24 cellular contexts compared by ENCODE assay signal in the genomic region with DNA sequence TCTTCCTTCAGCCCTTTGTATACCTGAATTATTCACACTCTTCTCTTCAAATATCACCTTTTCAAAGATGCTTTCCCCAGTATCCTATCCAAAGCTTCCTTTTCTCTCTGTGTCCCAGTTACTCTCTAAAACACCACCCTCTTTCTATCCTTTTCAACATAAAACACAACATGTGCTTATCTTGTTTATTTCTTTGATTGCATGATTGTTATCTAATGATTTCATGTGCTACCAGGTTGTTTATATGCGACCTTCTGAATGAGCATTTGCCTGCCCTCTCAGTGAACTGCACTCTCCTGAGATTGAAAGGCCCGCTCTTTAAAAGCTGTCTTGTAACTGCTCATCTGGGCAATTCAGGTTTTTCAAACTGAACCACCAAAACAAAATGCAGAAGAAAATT.
"Had no signal": no experiment of that assay in that cellular context is flagged by ENCODE, and none has a peak within 500 bp of the region (broad histone marks: within the 10 kb centered on the region; RNA-seq: fewer than 3 reads in every experiment).

No MANE protein-coding gene starts in this region.

- H3K9me3 ChIP-seq: right atrium auricular region, thoracic aorta, transverse colon, upper lobe of right lung, uterus had no signal

- H3K79me2 ChIP-seq: parathyroid adenoma had no signal

- H3K27me3 ChIP-seq: neural progenitor cell, right atrium auricular region, sigmoid colon, spleen, transverse colon, upper lobe of right lung, uterus had no signal

- H3K27ac Mint-ChIP-seq: memory B cell; natural killer cell treated with Interleukin-12 subunit alpha and Interleukin-12 subunit beta and Interleukin-15 and Interleukin-18, amount 100 ng/mL, for 72 hours; neural progenitor cell; progenitor cell of endocrine pancreas; stimulated activated naive B cell treated with anti-CD40 and anti-IgM and Interleukin-4, amounts not matched to agents 10 μg/mL and 1 μg/mL and 100 μg/mL, for 72 hours; stimulated activated naive CD8-positive, alpha-beta T cell treated with anti-CD3 and anti-CD28 coated beads, Interleukin-15, Interleukin-2, amounts not matched to agents 100 ng/mL and 50 ng/mL, for 24 hours had no signal

- ATAC-seq: left lobe of liver; natural killer cell treated with Interleukin-12 subunit alpha and Interleukin-12 subunit beta and Interleukin-15 and Interleukin-18, amount 100 ng/mL, for 72 hours; stimulated activated naive B cell treated with anti-CD40 and anti-IgM and Interleukin-4, amounts not matched to agents 10 μg/mL and 1 μg/mL and 100 μg/mL, for 72 hours had no signal

- H3K9me3 Mint-ChIP-seq: memory B cell; natural killer cell treated with Interleukin-12 subunit alpha and Interleukin-12 subunit beta and Interleukin-15 and Interleukin-18, amount 100 ng/mL, for 72 hours; neural progenitor cell; stimulated activated naive B cell treated with anti-CD40 and anti-IgM and Interleukin-4, amounts not matched to agents 10 μg/mL and 1 μg/mL and 100 μg/mL, for 72 hours; stimulated activated naive CD8-positive, alpha-beta T cell treated with anti-CD3 and anti-CD28 coated beads, Interleukin-15, Interleukin-2, amounts not matched to agents 100 ng/mL and 50 ng/mL, for 24 hours had no signal

- H3K4me1 ChIP-seq: parathyroid adenoma, uterus had no signal

- H3K36me3 ChIP-seq: neural progenitor cell, right atrium auricular region, sigmoid colon, spleen, thoracic aorta, transverse colon, upper lobe of right lung, uterus had no signal

- H3K4me3 ChIP-seq: dorsolateral prefrontal cortex, lung, mucosa of descending colon, neural progenitor cell, right atrium auricular region, sigmoid colon, skin epidermis, spleen, thoracic aorta, transverse colon, upper lobe of right lung, uterus had no signal

- H3K27me3 Mint-ChIP-seq: progenitor cell of endocrine pancreas; stimulated activated naive CD8-positive, alpha-beta T cell treated with anti-CD3 and anti-CD28 coated beads, Interleukin-15, Interleukin-2, amounts not matched to agents 100 ng/mL and 50 ng/mL, for 24 hours had no signal

- H2AFZ ChIP-seq: neural progenitor cell, parathyroid adenoma had no signal

- DNase-seq: dorsolateral prefrontal cortex; effector CD4-positive, alpha-beta T cell; head of caudate nucleus; kidney; mucosa of descending colon; naive B cell; sigmoid colon; spleen; stimulated activated CD4-positive, alpha-beta T cell treated with anti-CD3 and anti-CD28 coated beads, Interleukin-2, amount 100 ng/mL, for 48 hours; stimulated activated naive B cell treated with anti-CD40 and anti-IgM and Interleukin-4, amounts not matched to agents 10 μg/mL and 1 μg/mL and 100 μg/mL, for 72 hours; transverse colon; upper lobe of right lung; uterus had no signal

- H3K4me3 Mint-ChIP-seq: memory B cell; naive B cell; natural killer cell treated with Interleukin-12 subunit alpha and Interleukin-12 subunit beta and Interleukin-15 and Interleukin-18, amount 100 ng/mL, for 72 hours; neural progenitor cell; stimulated activated naive B cell treated with anti-CD40 and anti-IgM and Interleukin-4, amounts not matched to agents 10 μg/mL and 1 μg/mL and 100 μg/mL, for 72 hours; stimulated activated naive CD8-positive, alpha-beta T cell treated with anti-CD3 and anti-CD28 coated beads, Interleukin-15, Interleukin-2, amounts not matched to agents 100 ng/mL and 50 ng/mL, for 24 hours had no signal

- H3K4me2 ChIP-seq: neural progenitor cell had no signal

- H3K36me3 Mint-ChIP-seq: memory B cell; naive B cell; natural killer cell treated with Interleukin-12 subunit alpha and Interleukin-12 subunit beta and Interleukin-15 and Interleukin-18, amount 100 ng/mL, for 72 hours; neural progenitor cell; stimulated activated naive B cell treated with anti-CD40 and anti-IgM and Interleukin-4, amounts not matched to agents 10 μg/mL and 1 μg/mL and 100 μg/mL, for 72 hours had no signal

- H3K4me1 Mint-ChIP-seq: neural progenitor cell had no signal

- H3K27ac ChIP-seq: dorsolateral prefrontal cortex, neural progenitor cell, parathyroid adenoma, right atrium auricular region, sigmoid colon, skin epidermis, spleen, transverse colon, upper lobe of right lung, uterus had no signal
